Comparison of ENCODE assay signal across 9 cellular contexts in the genomic region with DNA sequence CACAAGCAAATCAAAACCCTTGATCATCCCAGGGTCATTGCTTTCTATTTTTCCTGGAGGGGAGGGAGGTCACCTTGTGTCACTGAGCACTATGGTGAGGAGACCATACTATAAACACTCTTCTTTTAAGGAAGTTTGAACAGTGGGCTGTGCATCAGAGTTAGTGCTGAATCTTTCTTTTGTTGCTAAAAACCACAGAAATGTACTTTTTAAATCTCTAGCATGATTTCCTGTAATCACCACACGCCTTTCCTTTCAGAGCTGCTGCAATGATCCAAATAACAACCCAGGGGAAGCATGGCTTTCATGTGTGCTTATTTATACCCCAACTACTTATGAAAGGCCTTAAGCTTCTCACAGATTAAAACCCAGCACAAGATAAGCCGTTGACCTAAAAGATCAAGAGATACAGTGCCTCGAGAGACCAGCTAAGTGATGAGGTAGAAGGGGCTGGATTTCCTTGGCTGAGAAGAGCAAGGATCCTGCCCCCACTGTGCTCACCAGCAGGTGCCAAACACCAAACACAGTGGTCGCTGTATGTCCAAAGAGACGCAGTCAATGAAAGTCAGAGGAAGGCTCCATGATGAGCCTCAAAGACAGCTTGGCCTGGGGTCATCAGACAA. TPM values are rescaled to one million over a fixed set of nuclear protein-coding genes. Genes with fewer than 3 reads are reported as not detected.
A peak's percentile ranks its signal among the peaks of the same experiment; 100 is the strongest.
DNase-seq lines count a peak whose midpoint lies in the region; ATAC-seq and TF ChIP-seq lines count a peak whose summit lies in the region.
"Had no signal": no experiment of that assay in that cellular context is flagged by ENCODE, and none has a peak within 500 bp of the region (broad histone marks: within the 10 kb centered on the region; RNA-seq: fewer than 3 reads in every experiment).

No MANE protein-coding gene starts in this region.

- H3K27ac Mint-ChIP-seq in CD8-positive, alpha-beta T cell = peak overlapping the region; percentile 94

- H3K27me3 ChIP-seq in CD8-positive, alpha-beta T cell (ENCODE audit: insufficient read depth, low read length) = no peaks in the 10 kb centered on the region
- H3K27me3 ChIP-seq in adrenal gland (no peaks in the 10 kb centered on the region), muscle layer of duodenum (ENCODE audit: low read depth, low read length) (no peaks in the 10 kb centered on the region)

- peak in 5 of 7 experiments; percentile 37 to 65 (median 48) for DNase-seq in CD8-positive, alpha-beta T cell
- DNase-seq in LHCN-M2 (ENCODE audit: low read depth) (peak; percentile 31), adrenal gland (peak in 2 of 7 donors; percentile 2 to 33), epidermal melanocyte (ENCODE audit: insufficient read length, low spot score) (no peak), SKM-1 (lab: John Stamatoyannopoulos, UW; ENCODE audit: unreplicated experiment) (no peak), GM10248 (ENCODE audit: extremely low spot score) (no peak)
- DNase-seq: SJCRH30 had no signal

- H3K4me3 Mint-ChIP-seq in CD8-positive, alpha-beta T cell = peak overlapping the region; percentile 65

- TF ChIP-seq CTCF in CD8-positive, alpha-beta T cell (IDR thresholded peaks at IDR 0.05) = no peak
- TF ChIP-seq CTCF in adrenal gland (IDR thresholded peaks at IDR 0.05) = no peak
- TF ChIP-seq CTCF in GM10248 (IDR thresholded peaks at IDR 0.05; ENCODE audit: control extremely low read depth, extremely low read depth, low read depth, missing control alignments) = no peak

- H3K36me3 ChIP-seq in CD8-positive, alpha-beta T cell (ENCODE audit: insufficient read depth, low read length) = no peaks in the 10 kb centered on the region
- H3K36me3 ChIP-seq in adrenal gland (replicated peaks in 1 of 2) = no peaks in the 10 kb centered on the region
- H3K36me3 ChIP-seq in muscle layer of duodenum (ENCODE audit: control insufficient read depth in 1 of 2, insufficient read depth in 2 of 2, low read length in 2 of 2) = no peaks in the 10 kb centered on the region
- H3K36me3 ChIP-seq: SJCRH30 had no signal

- H3K4me1 ChIP-seq in CD8-positive, alpha-beta T cell (ENCODE audit: insufficient read depth, low read length) = peaks cover 97% of the 10 kb centered on the region
- no peaks in the 10 kb centered on the region for H3K4me1 ChIP-seq in adrenal gland (replicated peaks in 1 of 2)
- H3K4me1 ChIP-seq in muscle layer of duodenum (ENCODE audit: control insufficient read depth in 1 of 2, insufficient read depth in 2 of 2, low read length in 2 of 2) = no peaks in the 10 kb centered on the region
- H3K4me1 ChIP-seq: SJCRH30 had no signal

- peaks cover 94% of the 10 kb centered on the region for H3K4me1 Mint-ChIP-seq in CD8-positive, alpha-beta T cell (ENCODE audit: low read depth)

- CTCF ChIA-PET in CD8-positive, alpha-beta T cell (lab: Charles Lee) = interaction anchor here (1.0 to 2.9 kb wide), 10 partner anchors 12 to 318 kb away, joined by 3 to 17 read pairs (median 9); a partner anchor contains a TSS
- CTCF ChIA-PET in GM10248 (lab: Yijun Ruan, JAX) = interaction anchor here (1.0 to 1.8 kb wide), 3 partner anchors 8 to 80 kb away, joined by 3 to 5 read pairs (median 4); no protein-coding TSS in a partner anchor

- no peaks in the 10 kb centered on the region for H3K9me3 ChIP-seq in CD8-positive, alpha-beta T cell (ENCODE audit: low read length)
- H3K9me3 ChIP-seq in adrenal gland (replicated peaks in 1 of 3) = no peaks in the 10 kb centered on the region
- H3K9me3 ChIP-seq in muscle layer of duodenum (ENCODE audit: control insufficient read depth in 1 of 2, low read length in 2 of 2) = no peaks in the 10 kb centered on the region
- H3K9me3 ChIP-seq: SJCRH30 had no signal

- POLR2A ChIA-PET in CD8-positive, alpha-beta T cell (lab: Charles Lee) = interaction anchor here (0.6 to 2.9 kb wide), 20 partner anchors 9 to 105 kb away, joined by 3 to 14 read pairs (median 5); a partner anchor contains a TSS
- POLR2A ChIA-PET in GM10248 (lab: Yijun Ruan, JAX) = no interaction called here

- TF ChIP-seq POLR2A in adrenal gland (IDR thresholded peaks at IDR 0.05) = no peak

- H3K9me3 Mint-ChIP-seq in CD8-positive, alpha-beta T cell = no peaks in the 10 kb centered on the region

- no peaks in the 10 kb centered on the region for H3K27me3 Mint-ChIP-seq in CD8-positive, alpha-beta T cell (ENCODE audit: low read depth)

- peak overlapping the region; percentile 68 for H3K27ac ChIP-seq in CD8-positive, alpha-beta T cell (ENCODE audit: low read depth, low read length)
- H3K27ac ChIP-seq in adrenal gland = peak overlapping the region in 3 of 5 donors; percentile 16 to 52 (median 30)
- peak overlapping the region; percentile 61 for H3K27ac ChIP-seq in muscle layer of duodenum (ENCODE audit: low read length)
- H3K27ac ChIP-seq: SJCRH30 had no signal

- intact Hi-C loops in CD8-positive, alpha-beta T cell (cut with DNase I, micrococcal nuclease) = loop anchor here (2.0 to 5.0 kb wide), 4 partner anchors 13 to 64 kb away; no protein-coding TSS in a partner anchor
- intact Hi-C loops in adrenal gland (cut with DNase I) = no loop called here

- ATAC-seq in CD8-positive, alpha-beta T cell = peak; percentile 70
- ATAC-seq in HG02763 (IDR thresholded peaks at IDR 0.05; ENCODE audit: unreplicated experiment) = no peak

- H3K36me3 Mint-ChIP-seq in CD8-positive, alpha-beta T cell = peaks cover 42% of the 10 kb centered on the region

- H3K4me3 ChIP-seq in CD8-positive, alpha-beta T cell (ENCODE audit: low read depth, low read length) = peak overlapping the region; percentile 7
- H3K4me3 ChIP-seq in adrenal gland (no peak overlapping the region), muscle layer of duodenum (ENCODE audit: low read depth in 1 of 2, low read length in 2 of 2) (no peak overlapping the region)
- H3K4me3 ChIP-seq: SJCRH30 had no signal

- WGBS in adrenal gland, 4 donors = 42 to 50% (median 48%) methylated on average over 4 to 5 of the region's 5 CpGs

RNA-seq across cellular contexts. Expression of a gene that starts 34.7 kb away (rescaled TPM):
- 100 to 1,000 TPM; 138 to 142 TPM for total RNA-seq in CD8-positive, alpha-beta T cell
- total RNA-seq in LHCN-M2 (2014; rRNA removed) (9.7 and 14.8 TPM in 2 replicates), adrenal gland (1 to 10 TPM in 2 of 8 donors, under 1 TPM in 5, not detected in 1; 0.37 to 2.4 (median 0.69) TPM)
- 1.1 TPM for polyA plus RNA-seq in LHCN-M2 (2012)
- polyA plus RNA-seq in adrenal gland = 1 to 10 TPM in 2 of 3 donors, under 1 TPM in 1; 0.29 to 1.4 (median 1.0) TPM

RNA-seq across cellular contexts. Expression of a gene that starts 59.3 kb away (rescaled TPM):
- 1,000 to 10,000 TPM; 1,479 to 1,577 TPM for total RNA-seq in CD8-positive, alpha-beta T cell
- total RNA-seq in LHCN-M2 (2014; rRNA removed) (8,362 and 12,675 TPM in 2 replicates), adrenal gland (1,000 to 10,000 TPM in 4 of 8 donors, 100 to 1,000 TPM in 4; 473 to 2,004 (median 995) TPM)
- 12,366 TPM for polyA plus RNA-seq in LHCN-M2 (2012)
- 1,000 to 10,000 TPM in 2 of 3 donors, 100 to 1,000 TPM in 1; 700 to 1,968 (median 1,951) TPM for polyA plus RNA-seq in adrenal gland

Comparison
In these comparisons a context has a peak if more than half of its experiments do, and no peak if none do; other contexts are left out.
1. DNase-seq: peak in CD8-positive, alpha-beta T cell (5 of 7) and LHCN-M2 (single experiment); none in epidermal melanocyte (single experiment), SKM-1 (single experiment) and GM10248 (single experiment).
2. intact Hi-C loops: an anchor here in CD8-positive, alpha-beta T cell (2.0 to 5.0 kb wide); none called in adrenal gland.
3. Peak in every context shown above with its lines, with median percentiles within 50 percentile points of each other: H3K27ac ChIP-seq.